In the genomic region with DNA sequence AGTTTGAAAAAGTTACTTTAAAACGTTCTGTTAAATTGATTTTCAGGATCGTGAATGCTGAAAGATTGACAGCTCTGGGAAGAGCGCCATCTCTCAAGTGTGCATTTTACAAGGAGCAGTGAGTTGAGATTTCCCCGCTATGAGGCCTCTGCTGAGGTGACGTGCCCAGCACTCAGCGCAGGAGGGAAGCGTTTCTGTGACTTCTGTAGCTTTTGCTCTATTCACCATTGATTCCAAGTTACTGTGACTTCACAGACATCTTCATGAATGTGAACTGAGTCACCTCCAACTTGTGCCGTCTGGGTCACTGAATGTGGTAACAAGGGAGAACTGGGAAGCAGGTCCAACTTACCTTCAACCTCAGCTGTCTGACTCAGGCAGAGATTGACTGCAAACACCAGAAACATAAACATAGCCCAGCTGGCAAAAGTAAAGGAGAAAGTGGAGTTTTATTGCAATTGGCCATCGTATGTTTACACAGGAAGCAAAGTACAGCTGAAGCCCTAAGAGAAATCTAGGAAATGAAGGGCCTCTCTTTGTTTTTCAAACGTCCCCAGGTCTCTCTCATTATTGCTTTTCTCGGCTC, we compare ENCODE assay signal across 15 cellular contexts.
A peak's percentile ranks its signal among the peaks of the same experiment; 100 is the strongest.
DNase-seq lines count a peak whose midpoint lies in the region; ATAC-seq, FAIRE-seq and TF ChIP-seq lines count a peak whose summit lies in the region.
"Had no signal": no experiment of that assay in that cellular context is flagged by ENCODE, and none has a peak within 500 bp of the region (broad histone marks: within the 10 kb centered on the region; RNA-seq: fewer than 3 reads in every experiment).

No MANE protein-coding gene starts in this region.

- WGBS in aorta, 2 donors = 6 to 10% methylated on average over 11 of the region's 11 CpGs

- intact Hi-C loops in left ventricle myocardium inferior (cut with micrococcal nuclease) = no loop called here
- intact Hi-C loops in cardiac septum (cut with DNase I) = no loop called here
- intact Hi-C loops in left colon (cut with DNase I, micrococcal nuclease) = no loop called here
- intact Hi-C loops in aorta (cut with DNase I) = no loop called here
- intact Hi-C loops in CD4-positive, alpha-beta T cell (cut with DNase I, micrococcal nuclease) = no loop called here

- no peaks in the 10 kb centered on the region for H3K9me3 Mint-ChIP-seq in astrocyte (ENCODE audit: unreplicated experiment)
- H3K9me3 Mint-ChIP-seq in CD4-positive, alpha-beta T cell = no peaks in the 10 kb centered on the region
- H3K9me3 Mint-ChIP-seq: effector memory CD8-positive, alpha-beta T cell; T-helper 2 cell treated with Interferon-gamma antibody and Interleukin-4, amounts not matched to agents 5 μg/mL and 100 μg/mL, for 36 hours had no signal

- peaks cover 1% of the 10 kb centered on the region for H3K9me3 ChIP-seq in left ventricle myocardium inferior (replicated peaks)
- H3K9me3 ChIP-seq in astrocyte (ENCODE audit: insufficient read depth, low read depth, low read length) = no peaks in the 10 kb centered on the region
- H3K9me3 ChIP-seq in aorta (ENCODE audit: control insufficient read depth, low read length) = no peaks in the 10 kb centered on the region
- no peaks in the 10 kb centered on the region for H3K9me3 ChIP-seq in CD4-positive, alpha-beta T cell (ENCODE audit: control insufficient read depth, low read length)
- H3K9me3 ChIP-seq: lower lobe of right lung had no signal

- H3K4me1 Mint-ChIP-seq in astrocyte (ENCODE audit: low read depth, unreplicated experiment) = peaks cover 9% of the 10 kb centered on the region
- no peaks in the 10 kb centered on the region for H3K4me1 Mint-ChIP-seq in CD4-positive, alpha-beta T cell (ENCODE audit: low read depth)

- H3K9ac ChIP-seq in astrocyte (ENCODE audit: low read length) = peak overlapping the region; percentile 58

- no peak overlapping the region for H3K4me3 Mint-ChIP-seq in astrocyte (ENCODE audit: unreplicated experiment)
- no peak overlapping the region for H3K4me3 Mint-ChIP-seq in CD4-positive, alpha-beta T cell
- H3K4me3 Mint-ChIP-seq: effector memory CD8-positive, alpha-beta T cell; T-helper 2 cell treated with Interferon-gamma antibody and Interleukin-4, amounts not matched to agents 5 μg/mL and 100 μg/mL, for 36 hours had no signal

- H3K4me3 ChIP-seq in left ventricle myocardium inferior = no peak overlapping the region
- H3K4me3 ChIP-seq in astrocyte (ENCODE audit: insufficient read depth, low read depth, low read length) = peak overlapping the region; percentile 14
- no peak overlapping the region for H3K4me3 ChIP-seq in aorta (ENCODE audit: low read length in 2 of 2)
- H3K4me3 ChIP-seq: lower lobe of right lung had no signal

- CTCF ChIA-PET in CD4-positive, alpha-beta T cell (lab: Charles Lee) = no interaction called here

- no peaks in the 10 kb centered on the region for H3K79me2 ChIP-seq in astrocyte (ENCODE audit: insufficient read depth, low read length)

- H3K27me3 ChIP-seq in left ventricle myocardium inferior (ENCODE audit: low read depth) (no peaks in the 10 kb centered on the region), astrocyte (ENCODE audit: insufficient read depth, low read length) (peaks cover 7% of the 10 kb centered on the region), aorta (ENCODE audit: control insufficient read depth in 1 of 2, insufficient read depth in 2 of 2, low read length in 1 of 2) (no peaks in the 10 kb centered on the region)
- no peaks in the 10 kb centered on the region for H3K27me3 ChIP-seq in CD4-positive, alpha-beta T cell (ENCODE audit: control insufficient read depth, insufficient read depth, low read length)

- H3K27ac ChIP-seq in left ventricle myocardium inferior (replicated peaks) (peak overlapping the region; percentile 27), astrocyte (ENCODE audit: low read depth, low read length) (peak overlapping the region; percentile 63), aorta (ENCODE audit: low read depth in 1 of 2, low read length in 2 of 2) (peak overlapping the region in 1 of 2 donors; percentile 17)
- no peak overlapping the region for H3K27ac ChIP-seq in CD4-positive, alpha-beta T cell (ENCODE audit: low read depth, low read length)
- H3K27ac ChIP-seq: lower lobe of right lung had no signal

- H3K36me3 ChIP-seq in left ventricle myocardium inferior (no peaks in the 10 kb centered on the region), astrocyte (ENCODE audit: insufficient read depth, low read length) (no peaks in the 10 kb centered on the region), aorta (ENCODE audit: control insufficient read depth in 1 of 2, insufficient read depth in 2 of 2, low read length in 1 of 2) (no peaks in the 10 kb centered on the region)
- H3K36me3 ChIP-seq: lower lobe of right lung had no signal

- H4K20me1 ChIP-seq in astrocyte (ENCODE audit: insufficient read depth, low read length) = no peaks in the 10 kb centered on the region

- DNase-seq in left ventricle myocardium inferior = no peak
- no peak for DNase-seq in cardiac septum (ENCODE audit: low spot score)
- DNase-seq in astrocyte (ENCODE audit: low read depth) = peak; percentile 94
- peak; percentile 5 to 29 for DNase-seq in left colon
- DNase-seq in aorta = peak in 1 of 2 donors; percentile 49
- DNase-seq in stimulated activated CD8-positive, alpha-beta memory T cell treated with anti-CD3 and anti-CD28 coated beads, Interleukin-4, amount 100 ng/mL, for 48 hours = no peak
- DNase-seq in T-helper 2 cell = no peak
- DNase-seq in CD4-positive, alpha-beta T cell = no peak
- DNase-seq: C1 segment of cervical spinal cord; effector memory CD8-positive, alpha-beta T cell; lower lobe of right lung; NCI-H82; small intestine; stimulated activated naive CD4-positive, alpha-beta T cell had no signal

- no peaks in the 10 kb centered on the region for H3K4me1 ChIP-seq in left ventricle myocardium inferior
- peaks cover 17% of the 10 kb centered on the region for H3K4me1 ChIP-seq in astrocyte (ENCODE audit: insufficient read depth, low read length)
- peaks cover 0 to 8% of the 10 kb centered on the region in 2 donors for H3K4me1 ChIP-seq in aorta (ENCODE audit: control insufficient read depth in 1 of 2, insufficient read depth in 2 of 2, low read length in 2 of 2)
- H3K4me1 ChIP-seq: lower lobe of right lung had no signal

- peaks cover 3% of the 10 kb centered on the region for H3K36me3 Mint-ChIP-seq in astrocyte (ENCODE audit: low read depth, unreplicated experiment)
- H3K36me3 Mint-ChIP-seq in CD4-positive, alpha-beta T cell (ENCODE audit: low read depth) = no peaks in the 10 kb centered on the region

- H3K27me3 Mint-ChIP-seq in astrocyte (ENCODE audit: low read depth, unreplicated experiment) = peaks cover 3% of the 10 kb centered on the region
- H3K27me3 Mint-ChIP-seq in CD4-positive, alpha-beta T cell = no peaks in the 10 kb centered on the region
- H3K27me3 Mint-ChIP-seq: effector memory CD8-positive, alpha-beta T cell had no signal

- POLR2A ChIA-PET in CD4-positive, alpha-beta T cell (lab: Charles Lee) = no interaction called here

- no peak for FAIRE-seq in astrocyte (lab: Jason Lieb, UNC)
- FAIRE-seq: small intestine had no signal

- H3K4me2 ChIP-seq in astrocyte (ENCODE audit: low read length) = peak overlapping the region; percentile 77

- peak; percentile 98 for ATAC-seq in left colon
- peak; percentile 22 for ATAC-seq in aorta (ENCODE audit: low FRiP score)
- ATAC-seq in CD4-positive, alpha-beta T cell (ENCODE audit: poor library complexity) = no peak
- ATAC-seq: effector memory CD8-positive, alpha-beta T cell had no signal

- peak overlapping the region; percentile 42 for H2AFZ ChIP-seq in astrocyte (ENCODE audit: low read depth, low read length)

- peak overlapping the region; percentile 92 for H3K27ac Mint-ChIP-seq in astrocyte (ENCODE audit: unreplicated experiment)
- H3K27ac Mint-ChIP-seq in CD4-positive, alpha-beta T cell = no peak overlapping the region
- H3K27ac Mint-ChIP-seq: effector memory CD8-positive, alpha-beta T cell; T-helper 2 cell treated with Interferon-gamma antibody and Interleukin-4, amounts not matched to agents 5 μg/mL and 100 μg/mL, for 36 hours had no signal

- TF ChIP-seq CTCF in left ventricle myocardium inferior (IDR thresholded peaks at IDR 0.05; ENCODE audit: borderline replicate concordance) (no peak), astrocyte (IDR thresholded peaks at IDR 0.05; ENCODE audit: insufficient read depth, low read depth, low read length) (no peak)
- no peak for TF ChIP-seq CTCF in CD4-positive, alpha-beta T cell (IDR thresholded peaks at IDR 0.05)

Comparison
In these comparisons a context has a peak if more than half of its experiments do, and no peak if none do; other contexts are left out.
1. DNase-seq: peak in astrocyte (single experiment) and left colon (2 of 2); none in left ventricle myocardium inferior (single experiment), cardiac septum (single experiment), stimulated activated CD8-positive, alpha-beta memory T cell treated with anti-CD3 and anti-CD28 coated beads, Interleukin-4, amount 100 ng/mL, for 48 hours (single experiment), T-helper 2 cell (0 of 5) and CD4-positive, alpha-beta T cell (0 of 10).